13 cellular contexts compared by ENCODE assay signal in genomic region chr12:132513458-132514135, GRCh38.
"Had no signal": no experiment of that assay in that cellular context is flagged by ENCODE, and none has a peak within 500 bp of the region (broad histone marks: within the 10 kb centered on the region; RNA-seq: fewer than 3 reads in every experiment).

No MANE protein-coding gene starts in this region.

- H3K4me3 ChIP-seq: neural progenitor cell, upper lobe of left lung had no signal

- H3K4me1 Mint-ChIP-seq: activated CD8-positive, alpha-beta memory T cell treated with anti-CD3 and anti-CD28 coated beads, Interleukin-2, amount 10 ng/mL, durations not matched to agents 7 days and 5 days had no signal

- H3K4me3 Mint-ChIP-seq: activated CD8-positive, alpha-beta memory T cell treated with anti-CD3 and anti-CD28 coated beads, Interleukin-2, amount 10 ng/mL, durations not matched to agents 7 days and 5 days; activated naive CD4-positive, alpha-beta T cell treated with anti-CD3 and anti-CD28 coated beads, Interleukin-2, amount 50 U/mL, for 24 hours; activated T-cell treated with anti-CD3 and anti-CD28 coated beads, Interleukin-2, amount 50 U/mL, for 24 hours had no signal

- H3K27me3 Mint-ChIP-seq: activated CD8-positive, alpha-beta memory T cell treated with anti-CD3 and anti-CD28 coated beads, Interleukin-2, amount 10 ng/mL, durations not matched to agents 7 days and 5 days; activated naive CD4-positive, alpha-beta T cell treated with anti-CD3 and anti-CD28 coated beads, Interleukin-2, amount 50 U/mL, for 24 hours; activated T-cell treated with anti-CD3 and anti-CD28 coated beads, Interleukin-2, amount 50 U/mL, for 24 hours had no signal

- ATAC-seq: activated CD4-positive, CD25-positive, alpha-beta regulatory T cell treated with anti-CD3 and anti-CD28 coated beads, Interleukin-2, amount 50 U/mL, for 24 hours; activated CD8-positive, alpha-beta memory T cell treated with anti-CD3 and anti-CD28 coated beads, Interleukin-2, amount 10 ng/mL, durations not matched to agents 7 days and 5 days had no signal

- H3K27ac Mint-ChIP-seq: activated CD8-positive, alpha-beta memory T cell treated with anti-CD3 and anti-CD28 coated beads, Interleukin-2, amount 10 ng/mL, durations not matched to agents 7 days and 5 days; activated naive CD4-positive, alpha-beta T cell treated with anti-CD3 and anti-CD28 coated beads, Interleukin-2, amount 50 U/mL, for 24 hours; activated T-cell treated with anti-CD3 and anti-CD28 coated beads, Interleukin-2, amount 50 U/mL, for 24 hours; neural progenitor cell had no signal

- H3K4me1 ChIP-seq: neural progenitor cell, parathyroid adenoma had no signal

- H3K27ac ChIP-seq: neural progenitor cell, parathyroid adenoma, upper lobe of left lung had no signal

- H3K36me3 ChIP-seq: neural progenitor cell had no signal

- H3K27me3 ChIP-seq: neural progenitor cell, upper lobe of left lung had no signal

- H3K9me3 Mint-ChIP-seq: activated naive CD4-positive, alpha-beta T cell treated with anti-CD3 and anti-CD28 coated beads, Interleukin-2, amount 50 U/mL, for 24 hours had no signal

- H3K9ac ChIP-seq: neural progenitor cell, parathyroid adenoma had no signal

- DNase-seq: activated CD4-positive, alpha-beta T cell treated with anti-CD3 and anti-CD28 coated beads, Interleukin-2, amount 50 U/mL, for 48 hours; activated CD8-positive, alpha-beta memory T cell treated with anti-CD3 and anti-CD28 coated beads, Interleukin-2, amount 10 ng/mL, durations not matched to agents 7 days and 5 days; activated effector memory CD4-positive, alpha-beta T cell treated with Interleukin-2 at 50 U/mL for 16 hours; activated T-cell treated with anti-CD3 and anti-CD28 coated beads, Interleukin-2, amount 50 U/mL, for 24 hours; amniotic stem cell; islet precursor cell; right cardiac atrium; stimulated activated naive CD4-positive, alpha-beta T cell had no signal

- H3K4me2 ChIP-seq: neural progenitor cell had no signal

- H3K9me3 ChIP-seq: upper lobe of left lung had no signal

- H2AFZ ChIP-seq: neural progenitor cell, parathyroid adenoma had no signal
